Comparison of ENCODE assay signal across 9 cellular contexts in genomic region chr17:50209472-50210248, GRCh38. TPM values are rescaled to one million over a fixed set of nuclear protein-coding genes. Genes with fewer than 3 reads are reported as not detected.
DNase-seq lines count a peak whose midpoint lies in the region; ATAC-seq and TF ChIP-seq lines count a peak whose summit lies in the region.
"Had no signal": no experiment of that assay in that cellular context is flagged by ENCODE, and none has a peak within 500 bp of the region (broad histone marks: within the 10 kb centered on the region; RNA-seq: fewer than 3 reads in every experiment).

No MANE protein-coding gene starts in this region.

- H3K27me3 ChIP-seq in kidney epithelial cell (ENCODE audit: control insufficient read depth, insufficient read depth, low read length) = no peaks in the 10 kb centered on the region

- H3K4me3 ChIP-seq in astrocyte of the spinal cord (ENCODE audit: low read depth, low read length) (peak overlapping the region; percentile 18), kidney epithelial cell (ENCODE audit: low read depth, low read length) (no peak overlapping the region)

- H3K36me3 ChIP-seq in kidney epithelial cell (ENCODE audit: control insufficient read depth, insufficient read depth, low read length) = no peaks in the 10 kb centered on the region

- no peak for TF ChIP-seq CTCF in astrocyte of the spinal cord (IDR thresholded peaks at IDR 0.05; ENCODE audit: low read depth, low read length)
- no peak for TF ChIP-seq CTCF in kidney epithelial cell (IDR thresholded peaks at IDR 0.05; ENCODE audit: insufficient read depth, low read length, poor library complexity, severe bottlenecking)

- in situ Hi-C loops in astrocyte of the spinal cord (cut with HindIII; ENCODE audit: low sequenced_read_pairs) = no loop called here

- ATAC-seq in HG02981 (IDR thresholded peaks at IDR 0.05; ENCODE audit: unreplicated experiment) = no peak

- DNase-seq in HCEC 1CT (peak; percentile 100), astrocyte of the spinal cord (ENCODE audit: low read depth, low spot score) (peak; percentile 99), kidney epithelial cell (ENCODE audit: low read depth) (peak; percentile 79), stromal cell of bone marrow (ENCODE audit: low read depth) (peak; percentile 97), HT-29 (ENCODE audit: low spot score) (no peak), NCI-H1105 treated with DMSO at 0.1 percent for 48 hours (lab: John Stamatoyannopoulos, UW) (no peak), SIG-M5 treated with dmso at 0.1 percent for 504 hours (lab: John Stamatoyannopoulos, UW; ENCODE audit: unreplicated experiment) (no peak)
- DNase-seq: stimulated activated CD4-positive, alpha-beta T cell treated with anti-CD3 and anti-CD28 coated beads, Interleukin-12 subunit alpha, Interleukin-12 subunit beta, amount 100 ng/mL, for 4 hours had no signal

RNA-seq across cellular contexts. Expression of gene COL1A1, which starts 8.2 kb away (rescaled TPM):
- total RNA-seq in kidney epithelial cell = 139 and 176 TPM in 2 replicates
- 0.38 and 0.83 TPM in 2 replicates for total RNA-seq in HT-29 (2014; rRNA removed; shearing (Covaris generic))

RNA-seq across cellular contexts. Expression of gene SGCA, which starts 43.9 kb away (rescaled TPM):
- not detected in 2 replicates for total RNA-seq in kidney epithelial cell
- not detected in 2 replicates for total RNA-seq in HT-29 (2014; rRNA removed; shearing (Covaris generic))

RNA-seq across cellular contexts. Expression of gene PPP1R9B, which starts 59.2 kb away (rescaled TPM):
- 35.2 and 38.2 TPM in 2 replicates for total RNA-seq in kidney epithelial cell
- 38.7 and 54.6 TPM in 2 replicates for total RNA-seq in HT-29 (2014; rRNA removed; shearing (Covaris generic))

Comparison
In these comparisons a context has a peak if more than half of its experiments do, and no peak if none do; other contexts are left out.
1. DNase-seq: peak in HCEC 1CT (single experiment), astrocyte of the spinal cord (single experiment), kidney epithelial cell (single experiment) and stromal cell of bone marrow (single experiment); none in HT-29 (single experiment), NCI-H1105 treated with DMSO at 0.1 percent for 48 hours (single experiment) and SIG-M5 treated with dmso at 0.1 percent for 504 hours (single experiment).
2. RNA of gene COL1A1, which starts 8.2 kb away (total RNA-seq): 139 to 176 TPM in kidney epithelial cell; 0.38 to 0.83 TPM in HT-29; every median in the first group is over 10 times any median in the second.